In genomic region chr3:115100806-115101205, GRCh38 we compare ENCODE assay signal across 8 cellular contexts. TPM values are rescaled to one million over a fixed set of nuclear protein-coding genes. Genes with fewer than 3 reads are reported as not detected.
DNase-seq lines count a peak whose midpoint lies in the region; ATAC-seq and TF ChIP-seq lines count a peak whose summit lies in the region.

No MANE protein-coding gene starts in this region.

- DNase-seq in ascending aorta (ENCODE audit: low spot score in 2 of 2) (no peak), natural killer cell (no peak), Peyer's patch (no peak), middle frontal gyrus (ENCODE audit: extremely low spot score, low spot score) (no peak)

- intact Hi-C loops in ascending aorta (cut with DNase I) (no loop called here), natural killer cell (cut with micrococcal nuclease) (loop anchor here (2.0 kb wide), 1 partner anchor 48 kb away; no protein-coding TSS in a partner anchor)

- H3K4me2 ChIP-seq in BLaER1, result peak overlapping the region; percentile 65

- H4K20me1 ChIP-seq in BLaER1, result no peaks in the 10 kb centered on the region

- H3K9me3 ChIP-seq in BLaER1 (peaks cover 3% of the 10 kb centered on the region; the same call in 1 of the 2 replicates), ascending aorta (peaks cover 0 to 6% of the 10 kb centered on the region in 2 donors), Peyer's patch (no peaks in the 10 kb centered on the region)

- no peaks in the 10 kb centered on the region for H3K9me3 Mint-ChIP-seq in natural killer cell

- H3K4me3 ChIP-seq in BLaER1 (0 out of 2 replicates have a peak overlapping the region, but pooled peaks have one; percentile 44), ascending aorta (peak overlapping the region; percentile 43 to 59), Peyer's patch (peak overlapping the region in 1 of 4 donors; percentile 46)

- no peak overlapping the region for H3K27ac ChIP-seq in BLaER1
- no peak overlapping the region for H3K27ac ChIP-seq in ascending aorta
- H3K27ac ChIP-seq in Peyer's patch, result peak overlapping the region in 2 of 4 donors; percentile 62 to 68

- H3K27me3 ChIP-seq in BLaER1 (no peaks in the 10 kb centered on the region), ascending aorta (no peaks in the 10 kb centered on the region), Peyer's patch (no peaks in the 10 kb centered on the region)

- H3K36me3 Mint-ChIP-seq in natural killer cell, result no peaks in the 10 kb centered on the region

- peaks cover 17 to 31% of the 10 kb centered on the region in 2 donors for H3K4me1 Mint-ChIP-seq in natural killer cell

- H3K4me1 ChIP-seq in BLaER1 (peaks cover 11% of the 10 kb centered on the region; the same call in 1 of the 2 replicates), ascending aorta (peaks cover 0 to 2% of the 10 kb centered on the region in 2 donors), Peyer's patch (peaks cover 0 to 18% (median 0%) of the 10 kb centered on the region in 4 donors)

- peak overlapping the region; percentile 53; the same call in 1 of the 2 replicates for H3K9ac ChIP-seq in BLaER1

- no peaks in the 10 kb centered on the region for H3K27me3 Mint-ChIP-seq in natural killer cell (ENCODE audit: low read depth in 2 of 2)

- H3K36me3 ChIP-seq in BLaER1 (no peaks in the 10 kb centered on the region), ascending aorta (peaks cover 0 to 3% of the 10 kb centered on the region in 2 donors), Peyer's patch (no peaks in the 10 kb centered on the region)

- H3K4me3 Mint-ChIP-seq in natural killer cell, result peak overlapping the region; percentile 76

- no peak for TF ChIP-seq POLR2A in Peyer's patch (IDR thresholded peaks at IDR 0.05)

- no peak for TF ChIP-seq CTCF in ascending aorta (IDR thresholded peaks at IDR 0.05)
- TF ChIP-seq CTCF in natural killer cell (IDR thresholded peaks at IDR 0.05), result no peak
- no peak for TF ChIP-seq CTCF in Peyer's patch (IDR thresholded peaks at IDR 0.05)

- ATAC-seq in HG03378 (IDR thresholded peaks at IDR 0.05; ENCODE audit: unreplicated experiment) (peak; percentile 16), natural killer cell (no peak), HG02763 (IDR thresholded peaks at IDR 0.05; ENCODE audit: unreplicated experiment) (no peak), HG02970 (IDR thresholded peaks at IDR 0.05; ENCODE audit: low FRiP score, unreplicated experiment) (no peak)

- H3K27ac Mint-ChIP-seq in natural killer cell, result peak overlapping the region; percentile 62 to 86

RNA-seq across cellular contexts. Expression of gene ZBTB20, which starts 46.3 kb away (rescaled TPM):
- 60.3 TPM for total RNA-seq in ascending aorta
- total RNA-seq in natural killer cell, result 10 to 100 TPM; 52.7 to 58.3 (median 55.9) TPM
- total RNA-seq in Peyer's patch, result 100 to 1,000 TPM in 1 of 4 donors, 10 to 100 TPM in 3; 19.6 to 135 (median 57.2) TPM
